In the genomic region with DNA sequence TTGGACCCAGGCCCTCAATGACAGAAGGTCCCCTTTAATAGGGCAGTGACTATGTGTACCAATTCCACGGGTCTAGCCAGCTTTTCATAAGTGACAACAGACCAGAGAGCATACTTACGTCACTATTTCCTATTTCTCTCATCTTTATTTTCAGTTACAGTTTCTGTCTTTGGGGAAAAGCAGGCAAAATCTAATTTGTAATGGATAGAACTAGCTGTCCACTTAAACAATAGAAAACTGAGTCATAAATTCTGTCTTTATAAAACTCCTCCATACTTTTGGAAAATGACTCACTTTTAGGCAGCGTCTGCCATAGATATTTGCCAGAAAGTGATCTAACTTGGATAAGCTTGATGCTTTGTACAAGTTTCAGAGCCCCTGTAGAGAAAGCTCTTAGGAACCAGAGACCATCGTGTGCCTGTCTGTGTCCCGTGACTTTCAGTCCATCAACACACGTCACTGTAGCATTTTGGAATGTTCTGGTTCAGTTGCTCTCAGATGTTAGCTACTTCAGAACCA, we compare ENCODE assay signal across 10 cellular contexts.
DNase-seq lines count a peak whose midpoint lies in the region; ATAC-seq and TF ChIP-seq lines count a peak whose summit lies in the region.
"Had no signal": no experiment of that assay in that cellular context is flagged by ENCODE, and none has a peak within 500 bp of the region (broad histone marks: within the 10 kb centered on the region; RNA-seq: fewer than 3 reads in every experiment).

No MANE protein-coding gene starts in this region.

- no peak overlapping the region for H3K4me3 ChIP-seq in astrocyte of the cerebellum (ENCODE audit: low read depth, low read length)
- H3K4me3 ChIP-seq in effector memory CD4-positive, alpha-beta T cell (ENCODE audit: insufficient read depth, low read depth, low read length, poor library complexity, severe bottlenecking), result no peak overlapping the region
- H3K4me3 ChIP-seq: lung had no signal

- intact Hi-C loops in activated naive CD4-positive, alpha-beta T cell treated with anti-CD3 and anti-CD28 coated beads for 36 hours (cut with micrococcal nuclease), result loop anchor here (1.0 to 5.0 kb wide), 6 partner anchors 26 to 954 kb away; no protein-coding TSS in a partner anchor

- H3K36me3 Mint-ChIP-seq in activated naive CD4-positive, alpha-beta T cell treated with anti-CD3 and anti-CD28 coated beads for 36 hours (ENCODE audit: low read depth), result peaks cover 14% of the 10 kb centered on the region
- H3K36me3 Mint-ChIP-seq in progenitor cell of endocrine pancreas (ENCODE audit: insufficient read depth), result peaks cover 10% of the 10 kb centered on the region

- peaks cover 10% of the 10 kb centered on the region for H3K9me3 Mint-ChIP-seq in activated naive CD4-positive, alpha-beta T cell treated with anti-CD3 and anti-CD28 coated beads for 36 hours
- H3K9me3 Mint-ChIP-seq in progenitor cell of endocrine pancreas (ENCODE audit: low read depth), result peaks cover 10% of the 10 kb centered on the region

- no peaks in the 10 kb centered on the region for H3K9me3 ChIP-seq in effector memory CD4-positive, alpha-beta T cell (ENCODE audit: control insufficient read depth, low read length)

- DNase-seq in activated naive CD4-positive, alpha-beta T cell treated with anti-CD3 and anti-CD28 coated beads for 36 hours, result no peak
- DNase-seq in activated naive CD4-positive, alpha-beta T cell treated with anti-CD3 and anti-CD28 coated beads, Interleukin-2, amount 50 U/mL, for 16 hours, result no peak
- peak; percentile 97 for DNase-seq in astrocyte of the cerebellum (ENCODE audit: low read depth)
- no peak for DNase-seq in progenitor cell of endocrine pancreas (ENCODE audit: low spot score, unreplicated experiment)
- no peak for DNase-seq in effector memory CD4-positive, alpha-beta T cell
- DNase-seq in iPS-NIHi11 (ENCODE audit: low spot score), result no peak
- DNase-seq in HK-2 (ENCODE audit: unreplicated experiment), result no peak

- peaks cover 5% of the 10 kb centered on the region for H3K4me1 ChIP-seq in effector memory CD4-positive, alpha-beta T cell (ENCODE audit: control insufficient read depth, insufficient read depth, low read length, poor library complexity, severe bottlenecking)

- in situ Hi-C loops in astrocyte of the cerebellum (cut with HindIII; ENCODE audit: low sequenced_read_pairs), result no loop called here

- no peak overlapping the region for H3K4me3 Mint-ChIP-seq in activated naive CD4-positive, alpha-beta T cell treated with anti-CD3 and anti-CD28 coated beads for 36 hours
- no peak overlapping the region for H3K4me3 Mint-ChIP-seq in progenitor cell of endocrine pancreas (ENCODE audit: low read depth)

- no peak overlapping the region for H3K27ac ChIP-seq in effector memory CD4-positive, alpha-beta T cell (ENCODE audit: insufficient read depth, low read length, poor library complexity, severe bottlenecking)
- H3K27ac ChIP-seq: C4-2B had no signal

- ATAC-seq in HG03060 (IDR thresholded peaks at IDR 0.05; ENCODE audit: low read depth, unreplicated experiment), result peak; percentile 57

- TF ChIP-seq CTCF in astrocyte of the cerebellum (IDR thresholded peaks at IDR 0.05; ENCODE audit: low read depth, low read length, missing control alignments), result no peak
- TF ChIP-seq CTCF in progenitor cell of endocrine pancreas (IDR thresholded peaks at IDR 0.05; ENCODE audit: unreplicated experiment), result no peak

- H3K27ac Mint-ChIP-seq in activated naive CD4-positive, alpha-beta T cell treated with anti-CD3 and anti-CD28 coated beads for 36 hours, result peak overlapping the region; percentile 83
- peak overlapping the region; percentile 42 for H3K27ac Mint-ChIP-seq in progenitor cell of endocrine pancreas

- peaks cover 71% of the 10 kb centered on the region for H3K4me1 Mint-ChIP-seq in activated naive CD4-positive, alpha-beta T cell treated with anti-CD3 and anti-CD28 coated beads for 36 hours (ENCODE audit: low read depth)
- peaks cover 23% of the 10 kb centered on the region for H3K4me1 Mint-ChIP-seq in progenitor cell of endocrine pancreas (ENCODE audit: low read depth)

- CTCF ChIA-PET in activated naive CD4-positive, alpha-beta T cell treated with anti-CD3 and anti-CD28 coated beads for 36 hours (lab: Charles Lee), result interaction anchor here (0.7 to 1.6 kb wide), 5 partner anchors 22 to 118 kb away, joined by 3 to 5 read pairs (median 5); a partner anchor contains a TSS

- H3K27me3 Mint-ChIP-seq in activated naive CD4-positive, alpha-beta T cell treated with anti-CD3 and anti-CD28 coated beads for 36 hours (ENCODE audit: low read depth), result no peaks in the 10 kb centered on the region
- H3K27me3 Mint-ChIP-seq in progenitor cell of endocrine pancreas, result no peaks in the 10 kb centered on the region

- H3K36me3 ChIP-seq in effector memory CD4-positive, alpha-beta T cell (ENCODE audit: control insufficient read depth, insufficient read depth, low read length), result no peaks in the 10 kb centered on the region

- no peaks in the 10 kb centered on the region for H3K27me3 ChIP-seq in effector memory CD4-positive, alpha-beta T cell (replicated peaks; ENCODE audit: control insufficient read depth, insufficient read depth, low read length, poor library complexity, severe bottlenecking)
